1 cellular context compared by ENCODE assay signal in genomic region chr2:134737671-134738070, GRCh38.
TF ChIP-seq lines count a peak whose summit lies in the region.

No MANE protein-coding gene starts in this region.

TF ChIP-seq in HepG2, 621 proteins besides CTCF, POLR2A, EP300 and RAD21:
- TF ChIP-seq KDM5B (CRISPR knock-in tag; IDR thresholded peaks at IDR 0.05; ENCODE audit: borderline replicate concordance) (no peak), ZSCAN30 (CRISPR knock-in tag; IDR thresholded peaks at IDR 0.05) (no peak), GABPA (IDR thresholded peaks at IDR 0.05; ENCODE audit: low read depth, low read length) (no peak), GABPA (CRISPR knock-in tag; IDR thresholded peaks at IDR 0.05; ENCODE audit: low read depth) (peak; percentile 31; the same call in 1 of the 2 replicates), KDM2A (CRISPR knock-in tag; IDR thresholded peaks at IDR 0.05; ENCODE audit: borderline replicate concordance, low read depth) (no peak), SRF (IDR thresholded peaks at IDR 0.05; ENCODE audit: low read depth, low read length) (no peak), ZKSCAN5 (CRISPR knock-in tag; IDR thresholded peaks at IDR 0.05) (peak; percentile 84; the same call in 1 of the 2 replicates), ETV5 (CRISPR knock-in tag; IDR thresholded peaks at IDR 0.05; ENCODE audit: borderline replicate concordance) (peak; percentile 50; the same call in 1 of the 2 replicates)
